1 cellular context compared by ENCODE assay signal in the genomic region with DNA sequence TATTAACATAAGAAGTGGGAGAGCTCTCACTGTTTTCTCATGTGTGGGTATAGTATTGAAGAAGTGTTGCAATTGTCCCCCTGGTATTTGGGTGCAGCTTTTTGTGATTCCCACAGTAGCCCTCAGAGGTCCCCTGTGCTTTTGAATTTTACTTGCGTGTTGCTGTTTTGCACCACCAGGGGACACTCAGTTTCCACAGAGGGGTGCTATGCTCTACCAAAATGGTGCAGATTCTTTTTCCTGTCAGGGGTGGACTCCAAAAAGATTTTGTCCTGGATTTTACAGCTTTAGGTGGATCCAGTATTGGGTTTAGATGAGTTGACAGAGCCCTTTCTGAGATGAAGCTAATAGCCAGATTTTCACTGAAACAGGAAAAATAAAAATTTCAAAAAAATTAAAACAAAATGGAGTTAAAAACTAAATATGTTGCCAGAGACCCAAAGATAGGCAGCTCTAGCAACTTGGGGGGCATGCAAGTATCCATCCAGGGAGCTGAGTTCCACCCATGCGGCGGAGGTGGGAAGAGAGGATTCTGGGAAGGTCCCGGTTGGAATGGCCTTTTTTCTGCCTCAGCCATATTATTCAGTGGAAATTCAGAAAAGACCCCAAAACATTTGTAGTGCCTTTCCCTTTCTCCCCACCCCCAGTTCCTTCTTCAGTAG.
TF ChIP-seq lines count a peak whose summit lies in the region.

No MANE protein-coding gene starts in this region.

TF ChIP-seq in IMR-90, 13 proteins besides CTCF, POLR2A, EP300 and RAD21:
- TF ChIP-seq, protein P1, sequence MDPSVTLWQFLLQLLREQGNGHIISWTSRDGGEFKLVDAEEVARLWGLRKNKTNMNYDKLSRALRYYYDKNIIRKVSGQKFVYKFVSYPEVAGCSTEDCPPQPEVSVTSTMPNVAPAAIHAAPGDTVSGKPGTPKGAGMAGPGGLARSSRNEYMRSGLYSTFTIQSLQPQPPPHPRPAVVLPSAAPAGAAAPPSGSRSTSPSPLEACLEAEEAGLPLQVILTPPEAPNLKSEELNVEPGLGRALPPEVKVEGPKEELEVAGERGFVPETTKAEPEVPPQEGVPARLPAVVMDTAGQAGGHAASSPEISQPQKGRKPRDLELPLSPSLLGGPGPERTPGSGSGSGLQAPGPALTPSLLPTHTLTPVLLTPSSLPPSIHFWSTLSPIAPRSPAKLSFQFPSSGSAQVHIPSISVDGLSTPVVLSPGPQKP (IDR thresholded peaks at IDR 0.05; ENCODE audit: borderline replicate concordance, low read depth, low read length), result no peak
- TF ChIP-seq SMC3 (IDR thresholded peaks at IDR 0.05; ENCODE audit: low read depth, low read length) (peak; percentile 99), MAZ (IDR thresholded peaks at IDR 0.05; ENCODE audit: borderline replicate concordance, low read depth, low read length) (0 out of 2 replicates have a peak, but pooled peaks have one; percentile 33), RCOR1 (IDR thresholded peaks at IDR 0.05; ENCODE audit: insufficient replicate concordance, low read length) (no peak), NFE2L2 (IDR thresholded peaks at IDR 0.05; ENCODE audit: low read depth, low read length) (no peak)
